8 cellular contexts compared by ENCODE assay signal in genomic region chr16:2204727-2205103, GRCh38. TPM values are rescaled to one million over a fixed set of nuclear protein-coding genes. Genes with fewer than 3 reads are reported as not detected.
DNase-seq lines count a peak whose midpoint lies in the region; ATAC-seq and TF ChIP-seq lines count a peak whose summit lies in the region.

No MANE protein-coding gene starts in this region.

- H3K36me3 ChIP-seq in right lobe of liver (peaks cover 0 to 19% (median 7%) of the 10 kb centered on the region in 4 donors), thyroid gland (peaks cover 17 to 20% of the 10 kb centered on the region in 2 donors)

- TF ChIP-seq CTCF in right lobe of liver (IDR thresholded peaks at IDR 0.05) (no peak), thyroid gland (IDR thresholded peaks at IDR 0.05) (no peak), GM13976 (IDR thresholded peaks at IDR 0.05; ENCODE audit: borderline replicate concordance, control extremely low read depth, extremely low read depth, insufficient read depth, missing control alignments) (no peak)

- peak; percentile 64 for DNase-seq in activated CD8-positive, alpha-beta memory T cell treated with anti-CD3 and anti-CD28 coated beads for 24 hours
- DNase-seq in activated CD8-positive, alpha-beta memory T cell treated with anti-CD3 and anti-CD28 coated beads, Interleukin-2, amount 50 U/mL, for 48 hours = no peak
- no peak for DNase-seq in right lobe of liver
- DNase-seq in thyroid gland = no peak
- DNase-seq in GM13976 (ENCODE audit: low spot score) = no peak
- no peak for DNase-seq in NCI-H1417 (lab: John Stamatoyannopoulos, UW)
- DNase-seq in effector CD8-positive, alpha-beta T cell (lab: John Stamatoyannopoulos, UW) = no peak

- H3K4me1 ChIP-seq in right lobe of liver = peaks cover 0 to 18% (median 6%) of the 10 kb centered on the region in 4 donors
- peaks cover 12 to 14% of the 10 kb centered on the region in 2 donors for H3K4me1 ChIP-seq in thyroid gland

- TF ChIP-seq POLR2A in right lobe of liver (IDR thresholded peaks at IDR 0.05) (no peak), thyroid gland (IDR thresholded peaks at IDR 0.05) (no peak)

- 88% methylated on average over 2 of the region's 5 CpGs for whole genome bisulfite sequencing in right lobe of liver (ENCODE audit: insufficient coverage, low coverage, low lambda C conversion rate, missing lambda C conversion rate)
- 57 to 59% methylated on average over 5 of the region's 5 CpGs for WGBS in thyroid gland, 2 donors

- peak overlapping the region; percentile 97 for H3K27ac ChIP-seq in angular gyrus (ENCODE audit: low read depth, low read length)
- peak overlapping the region; percentile 89 to 99 (median 97) for H3K27ac ChIP-seq in right lobe of liver
- peak overlapping the region; percentile 99 for H3K27ac ChIP-seq in thyroid gland

- in situ Hi-C loops in GM13976 (cut with MboI; ENCODE audit: low sequenced_read_pairs, unreplicated experiment) = no loop called here

- H3K9me3 ChIP-seq in right lobe of liver (no peaks in the 10 kb centered on the region), thyroid gland (no peaks in the 10 kb centered on the region)

- no peaks in the 10 kb centered on the region for H3K27me3 ChIP-seq in right lobe of liver
- no peaks in the 10 kb centered on the region for H3K27me3 ChIP-seq in thyroid gland

- ATAC-seq in right lobe of liver = no peak

- H3K4me3 ChIP-seq in right lobe of liver (peak overlapping the region; percentile 74 to 99 (median 98)), thyroid gland (replicated peaks in 1 of 3) (peak overlapping the region; percentile 75 to 92 (median 90))

- intact Hi-C loops in right lobe of liver (cut with DNase I) (no loop called here), thyroid gland (cut with DNase I) (no loop called here)

RNA-seq across cellular contexts. Expression of gene MLST8, which starts 0.5 kb away (rescaled TPM):
- total RNA-seq in right lobe of liver = 10 to 100 TPM; 13.1 to 51.0 (median 17.5) TPM
- total RNA-seq in thyroid gland = 10 to 100 TPM; 61.0 to 95.6 (median 63.1) TPM

RNA-seq across cellular contexts. Expression of gene BRICD5, which starts 5.9 kb away (rescaled TPM):
- total RNA-seq in right lobe of liver (1 to 10 TPM in 4 of 6 experiments, under 1 TPM in 2; 0.74 to 3.7 (median 2.0) TPM), thyroid gland (10 to 100 TPM in 2 of 4 donors, 1 to 10 TPM in 2; 3.8 to 44.6 (median 12.0) TPM)

RNA-seq across cellular contexts. Expression of gene CASKIN1, which starts 8.3 kb away (rescaled TPM):
- total RNA-seq in right lobe of liver = not detected
- 1 to 10 TPM in 1 of 4 donors, under 1 TPM in 3; 0.13 to 1.2 (median 0.40) TPM for total RNA-seq in thyroid gland

RNA-seq across cellular contexts. Expression of gene PGP, which starts 9.9 kb away (rescaled TPM):
- 10 to 100 TPM in 1 of 6 experiments, 1 to 10 TPM in 5; 3.8 to 14.2 (median 6.9) TPM for total RNA-seq in right lobe of liver
- total RNA-seq in thyroid gland = 10 to 100 TPM; 13.4 to 44.0 (median 28.8) TPM

RNA-seq across cellular contexts. Expression of gene E4F1, which starts 18.7 kb away (rescaled TPM):
- total RNA-seq in right lobe of liver = 10 to 100 TPM in 4 of 6 experiments, 1 to 10 TPM in 2; 8.9 to 11.3 (median 10.4) TPM
- total RNA-seq in thyroid gland = 10 to 100 TPM; 35.3 to 55.7 (median 41.3) TPM
